8 cellular contexts compared by ENCODE assay signal in the genomic region with DNA sequence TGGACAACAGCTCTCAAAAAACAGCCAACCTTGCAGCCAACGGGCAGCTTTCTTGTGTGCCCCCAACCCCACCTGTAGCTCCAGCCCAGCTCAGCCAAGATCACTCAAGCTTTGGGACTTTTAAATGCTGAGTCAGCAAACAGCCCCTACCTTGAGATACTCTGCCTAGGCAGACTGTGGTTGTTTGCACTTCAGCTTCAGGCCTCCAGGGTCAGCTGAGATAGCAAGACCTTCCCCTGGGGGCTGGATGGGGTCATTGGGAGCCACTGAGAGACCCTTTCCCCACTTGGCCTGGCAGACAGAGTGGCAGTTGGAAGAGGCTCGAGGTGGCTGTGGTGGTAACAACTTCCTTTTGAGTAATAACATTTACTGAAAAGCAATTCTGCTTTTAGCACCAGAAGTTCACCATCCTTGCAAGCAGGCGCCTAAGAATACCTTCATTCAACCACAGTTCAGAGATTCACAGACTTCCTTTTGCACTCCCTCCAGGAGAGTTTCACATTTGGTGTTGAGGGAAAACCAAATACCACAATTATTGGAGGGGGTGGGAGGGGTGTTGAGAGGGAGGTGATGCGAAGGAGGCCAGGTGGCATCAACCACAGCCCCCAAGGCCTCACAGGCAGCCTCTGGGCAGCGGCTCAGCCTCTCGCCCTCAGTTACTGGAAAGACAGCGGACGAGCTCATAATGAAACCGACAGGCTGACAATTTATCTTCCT.
DNase-seq lines count a peak whose midpoint lies in the region; ATAC-seq and TF ChIP-seq lines count a peak whose summit lies in the region.

No MANE protein-coding gene starts in this region.

- no peaks in the 10 kb centered on the region for H3K27me3 Mint-ChIP-seq in activated CD4-positive, alpha-beta T cell treated with anti-CD3 and anti-CD28 coated beads for 36 hours
- H3K27me3 Mint-ChIP-seq in chondrocyte (ENCODE audit: low read depth), result no peaks in the 10 kb centered on the region

- H3K4me1 Mint-ChIP-seq in activated CD4-positive, alpha-beta T cell treated with anti-CD3 and anti-CD28 coated beads for 36 hours, result peaks cover 61% of the 10 kb centered on the region
- H3K4me1 Mint-ChIP-seq in chondrocyte (ENCODE audit: low read depth), result peaks cover 26% of the 10 kb centered on the region

- peak overlapping the region; percentile 82 for H3K27ac ChIP-seq in neutrophil

- TF ChIP-seq CTCF in chondrocyte (IDR thresholded peaks at IDR 0.05) (no peak), neutrophil (IDR thresholded peaks at IDR 0.05) (no peak)

- intact Hi-C loops in activated CD4-positive, alpha-beta T cell treated with anti-CD3 and anti-CD28 coated beads for 36 hours (cut with DNase I, micrococcal nuclease), result loop anchor here (1.0 to 10.0 kb wide), 16 partner anchors 11 to 1064 kb away; partner anchors contain the start of genes CEBPB (in 2 of the 2) and PARD6B (in 1 of the 2)

- POLR2A ChIA-PET in activated CD4-positive, alpha-beta T cell treated with anti-CD3 and anti-CD28 coated beads for 36 hours (lab: Charles Lee), result interaction anchor here (0.6 to 1.6 kb wide), 3 partner anchors 11 to 223 kb away, joined by 3 to 14 read pairs (median 3); no protein-coding TSS in a partner anchor

- DNase-seq in activated CD4-positive, alpha-beta T cell treated with anti-CD3 and anti-CD28 coated beads for 36 hours, result peak; percentile 92
- DNase-seq in activated CD4-positive, alpha-beta T cell treated with anti-CD3 and anti-CD28 coated beads for 1 hour, result no peak
- DNase-seq in SIG-M5 (lab: John Stamatoyannopoulos, UW) (peak; percentile 79), chondrocyte (ENCODE audit: low spot score) (peak; percentile 27), NCI-H1436 treated with DMSO at 0.1 percent for 48 hours (lab: John Stamatoyannopoulos, UW) (no peak), ureter (ENCODE audit: low spot score) (no peak)

- CTCF ChIA-PET in activated CD4-positive, alpha-beta T cell treated with anti-CD3 and anti-CD28 coated beads for 36 hours (lab: Charles Lee), result interaction anchor here (0.6 to 2.6 kb wide), 8 partner anchors 9 to 143 kb away, joined by 3 to 9 read pairs (median 4); no protein-coding TSS in a partner anchor

- no peaks in the 10 kb centered on the region for H3K9me3 Mint-ChIP-seq in activated CD4-positive, alpha-beta T cell treated with anti-CD3 and anti-CD28 coated beads for 36 hours (ENCODE audit: low read depth)
- no peaks in the 10 kb centered on the region for H3K9me3 Mint-ChIP-seq in chondrocyte (ENCODE audit: low read depth)

- no peaks in the 10 kb centered on the region for H3K27me3 ChIP-seq in neutrophil

- peak overlapping the region; percentile 55 for H3K4me3 Mint-ChIP-seq in activated CD4-positive, alpha-beta T cell treated with anti-CD3 and anti-CD28 coated beads for 36 hours
- H3K4me3 Mint-ChIP-seq in chondrocyte (ENCODE audit: unreplicated experiment), result no peak overlapping the region

- H3K27ac Mint-ChIP-seq in activated CD4-positive, alpha-beta T cell treated with anti-CD3 and anti-CD28 coated beads for 36 hours, result peak overlapping the region; percentile 97
- H3K27ac Mint-ChIP-seq in chondrocyte (ENCODE audit: unreplicated experiment), result no peak overlapping the region

- peak overlapping the region; percentile 18 to 32 for H3K4me3 ChIP-seq in neutrophil (ENCODE audit: low read depth in 1 of 2, low read length in 1 of 2)

- no peaks in the 10 kb centered on the region for H3K9me3 ChIP-seq in neutrophil

- peak; percentile 74 for ATAC-seq in activated CD4-positive, alpha-beta T cell treated with anti-CD3 and anti-CD28 coated beads for 36 hours
- ATAC-seq in HG02973 (IDR thresholded peaks at IDR 0.05; ENCODE audit: unreplicated experiment), result peak; percentile 51

- H3K4me1 ChIP-seq in neutrophil (ENCODE audit: control insufficient read depth in 1 of 2, insufficient read depth in 1 of 2, low read depth in 1 of 2, low read length in 1 of 2), result peaks cover 37 to 49% of the 10 kb centered on the region in 2 experiments

- no peaks in the 10 kb centered on the region for H3K36me3 Mint-ChIP-seq in activated CD4-positive, alpha-beta T cell treated with anti-CD3 and anti-CD28 coated beads for 36 hours (ENCODE audit: low read depth)
- no peaks in the 10 kb centered on the region for H3K36me3 Mint-ChIP-seq in chondrocyte (ENCODE audit: low read depth)

- H3K36me3 ChIP-seq in neutrophil, result no peaks in the 10 kb centered on the region

Comparison
In these comparisons a context has a peak if more than half of its experiments do, and no peak if none do; other contexts are left out.
1. DNase-seq: peak in activated CD4-positive, alpha-beta T cell treated with anti-CD3 and anti-CD28 coated beads for 36 hours (single experiment), SIG-M5 (single experiment) and chondrocyte (single experiment); none in activated CD4-positive, alpha-beta T cell treated with anti-CD3 and anti-CD28 coated beads for 1 hour (single experiment), NCI-H1436 treated with DMSO at 0.1 percent for 48 hours (single experiment) and ureter (single experiment).